In the genomic region with DNA sequence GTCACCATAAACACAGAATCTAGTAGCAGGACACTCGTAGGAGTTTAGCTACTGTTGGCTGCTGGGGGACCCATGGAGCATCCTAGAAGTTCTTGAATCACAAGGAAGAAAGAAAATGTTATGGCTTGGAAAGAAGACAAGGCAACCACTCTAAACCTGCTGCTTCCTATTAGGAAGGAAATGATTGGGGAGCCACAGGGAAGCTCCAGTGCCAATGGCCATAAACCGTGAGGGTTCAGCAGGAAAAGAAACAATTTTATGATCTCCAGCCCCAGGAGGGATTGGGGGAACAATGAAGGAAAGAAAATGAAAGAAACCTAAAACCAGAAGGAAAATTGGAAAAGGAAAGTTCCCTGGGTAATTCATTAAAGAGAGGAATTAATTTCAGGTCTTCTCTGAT, we compare ENCODE assay signal across 3 cellular contexts.
"Had no signal": no experiment of that assay in that cellular context is flagged by ENCODE, and none has a peak within 500 bp of the region (broad histone marks: within the 10 kb centered on the region; RNA-seq: fewer than 3 reads in every experiment).

No MANE protein-coding gene starts in this region.

- ATAC-seq: GM12878 had no signal

- DNase-seq: GDM1, GF-D8 had no signal

- H3K4me3 ChIP-seq: GM12878 had no signal
